ENCODE assay signal across 8 cellular contexts in the genomic region with DNA sequence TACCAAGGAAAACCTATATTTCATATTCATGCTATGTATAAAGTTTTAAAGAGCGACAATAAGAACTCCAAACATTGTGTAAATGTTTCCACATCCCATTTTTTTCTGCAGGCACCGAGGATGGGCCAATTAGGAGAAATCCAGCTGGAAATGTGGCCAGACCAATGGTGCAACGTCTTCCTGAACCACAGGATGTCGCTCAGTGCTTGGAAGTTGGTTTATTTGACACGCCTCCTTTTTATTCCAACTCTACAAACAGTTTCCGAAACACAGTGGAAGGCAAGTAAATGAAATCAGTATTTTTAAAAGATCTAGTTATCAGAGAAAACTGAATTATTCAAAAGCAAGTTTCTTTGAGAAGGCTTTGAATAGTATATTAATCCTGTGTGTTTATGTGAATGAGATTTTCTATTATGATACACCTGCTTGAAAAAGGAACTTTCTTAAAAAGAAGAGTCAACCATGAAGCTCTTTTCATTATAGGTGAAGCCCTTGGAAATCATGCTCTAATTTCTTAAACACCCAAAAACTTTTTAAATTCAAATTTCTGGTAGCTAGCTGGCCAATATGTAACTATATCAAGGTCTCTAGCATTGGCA. TPM values are rescaled to one million over a fixed set of nuclear protein-coding genes. Genes with fewer than 3 reads are reported as not detected.
DNase-seq lines count a peak whose midpoint lies in the region; ATAC-seq and TF ChIP-seq lines count a peak whose summit lies in the region.

No MANE protein-coding gene starts in this region.

- H3K27me3 ChIP-seq in thyroid gland: no peaks in the 10 kb centered on the region

- no peak overlapping the region for H3K4me3 ChIP-seq in thyroid gland (replicated peaks in 1 of 3)

- TF ChIP-seq POLR2A in thyroid gland (IDR thresholded peaks at IDR 0.05): no peak

- WGBS in thyroid gland, 2 donors: 19 to 21% methylated on average over 6 of the region's 6 CpGs

- no peaks in the 10 kb centered on the region for H3K36me3 ChIP-seq in thyroid gland

- peak in 4 of 6 experiments; percentile 18 to 63 (median 52) for TF ChIP-seq CTCF in thyroid gland (IDR thresholded peaks at IDR 0.05)

- no peak for ATAC-seq in GM18870 (IDR thresholded peaks at IDR 0.05; ENCODE audit: unreplicated experiment)

- H3K27ac ChIP-seq in thyroid gland: no peak overlapping the region

- intact Hi-C loops in thyroid gland (cut with DNase I): no loop called here

- H3K4me1 ChIP-seq in thyroid gland: no peaks in the 10 kb centered on the region

- DNase-seq in NCI-H510A treated with DMSO at 0.1 percent for 48 hours (lab: John Stamatoyannopoulos, UW): peak; percentile 33
- no peak for DNase-seq in NCI-H510A (lab: John Stamatoyannopoulos, UW)
- DNase-seq in amniotic epithelial cell (ENCODE audit: low read depth): peak; percentile 92
- peak; percentile 48 for DNase-seq in iPS-NIHi11 (ENCODE audit: low spot score)
- DNase-seq in thyroid gland: peak; percentile 25 to 30
- DNase-seq in NCI-H1048 (lab: John Stamatoyannopoulos, UW): no peak
- no peak for DNase-seq in foreskin melanocyte

- no peaks in the 10 kb centered on the region for H3K9me3 ChIP-seq in thyroid gland

RNA-seq across cellular contexts. Expression of gene TYRP1, which starts 9.1 kb away (rescaled TPM):
- total RNA-seq in thyroid gland: under 1 TPM in 1 of 4 donors, not detected in 3; 0.27 TPM

Comparison
In these comparisons a context has a peak if more than half of its experiments do, and no peak if none do; other contexts are left out.
1. DNase-seq: peak in NCI-H510A treated with DMSO at 0.1 percent for 48 hours (single experiment), amniotic epithelial cell (single experiment), iPS-NIHi11 (single experiment) and thyroid gland (2 of 2); none in NCI-H510A (single experiment), NCI-H1048 (single experiment) and foreskin melanocyte (single experiment).